In genomic region chr1:227299688-227300087, GRCh38 we compare ENCODE assay signal across 2 cellular contexts.
TF ChIP-seq lines count a peak whose summit lies in the region.

No MANE protein-coding gene starts in this region.

TF ChIP-seq in SK-N-SH, 30 proteins besides CTCF, POLR2A, EP300 and RAD21 (continued from another document):
- TF ChIP-seq USF2 (IDR thresholded peaks at IDR 0.05; ENCODE audit: borderline replicate concordance, low read depth, low read length), result no peak
- no peak for TF ChIP-seq YY1 (IDR thresholded peaks at IDR 0.05; ENCODE audit: low read depth)
- TF ChIP-seq, protein P1, sequence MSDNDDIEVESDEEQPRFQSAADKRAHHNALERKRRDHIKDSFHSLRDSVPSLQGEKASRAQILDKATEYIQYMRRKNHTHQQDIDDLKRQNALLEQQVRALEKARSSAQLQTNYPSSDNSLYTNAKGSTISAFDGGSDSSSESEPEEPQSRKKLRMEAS (IDR thresholded peaks at IDR 0.05; ENCODE audit: low read depth), result no peak
- no peak for TF ChIP-seq RXRA (IDR thresholded peaks at IDR 0.05; ENCODE audit: borderline replicate concordance, low read depth)
- no peak for TF ChIP-seq JUND (IDR thresholded peaks at IDR 0.05)
- TF ChIP-seq RCOR1 (IDR thresholded peaks at IDR 0.05; ENCODE audit: low read length), result no peak
- no peak for TF ChIP-seq POLR2AphosphoS5 (IDR thresholded peaks at IDR 0.05; ENCODE audit: low read depth, low read length)
- TF ChIP-seq TCF12 (IDR thresholded peaks at IDR 0.05), result no peak
- TF ChIP-seq, protein P2, sequence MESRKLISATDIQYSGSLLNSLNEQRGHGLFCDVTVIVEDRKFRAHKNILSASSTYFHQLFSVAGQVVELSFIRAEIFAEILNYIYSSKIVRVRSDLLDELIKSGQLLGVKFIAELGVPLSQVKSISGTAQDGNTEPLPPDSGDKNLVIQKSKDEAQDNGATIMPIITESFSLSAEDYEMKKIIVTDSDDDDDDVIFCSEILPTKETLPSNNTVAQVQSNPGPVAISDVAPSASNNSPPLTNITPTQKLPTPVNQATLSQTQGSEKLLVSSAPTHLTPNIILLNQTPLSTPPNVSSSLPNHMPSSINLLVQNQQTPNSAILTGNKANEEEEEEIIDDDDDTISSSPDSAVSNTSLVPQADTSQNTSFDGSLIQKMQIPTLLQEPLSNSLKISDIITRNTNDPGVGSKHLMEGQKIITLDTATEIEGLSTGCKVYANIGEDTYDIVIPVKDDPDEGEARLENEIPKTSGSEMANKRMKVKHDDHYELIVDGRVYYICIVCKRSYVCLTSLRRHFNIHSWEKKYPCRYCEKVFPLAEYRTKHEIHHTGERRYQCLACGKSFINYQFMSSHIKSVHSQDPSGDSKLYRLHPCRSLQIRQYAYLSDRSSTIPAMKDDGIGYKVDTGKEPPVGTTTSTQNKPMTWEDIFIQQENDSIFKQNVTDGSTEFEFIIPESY (IDR thresholded peaks at IDR 0.05; ENCODE audit: borderline replicate concordance, low read depth), result no peak
- TF ChIP-seq SIN3A (IDR thresholded peaks at IDR 0.05; ENCODE audit: borderline replicate concordance, low read depth, low read length), result no peak
- no peak for TF ChIP-seq FOSL2 (IDR thresholded peaks at IDR 0.05; ENCODE audit: borderline replicate concordance, low read depth)
- TF ChIP-seq ELF1 (IDR thresholded peaks at IDR 0.05), result no peak
- no peak for TF ChIP-seq GATA2 (CRISPR knock-in tag; IDR thresholded peaks at IDR 0.05)
- TF ChIP-seq, protein P3, sequence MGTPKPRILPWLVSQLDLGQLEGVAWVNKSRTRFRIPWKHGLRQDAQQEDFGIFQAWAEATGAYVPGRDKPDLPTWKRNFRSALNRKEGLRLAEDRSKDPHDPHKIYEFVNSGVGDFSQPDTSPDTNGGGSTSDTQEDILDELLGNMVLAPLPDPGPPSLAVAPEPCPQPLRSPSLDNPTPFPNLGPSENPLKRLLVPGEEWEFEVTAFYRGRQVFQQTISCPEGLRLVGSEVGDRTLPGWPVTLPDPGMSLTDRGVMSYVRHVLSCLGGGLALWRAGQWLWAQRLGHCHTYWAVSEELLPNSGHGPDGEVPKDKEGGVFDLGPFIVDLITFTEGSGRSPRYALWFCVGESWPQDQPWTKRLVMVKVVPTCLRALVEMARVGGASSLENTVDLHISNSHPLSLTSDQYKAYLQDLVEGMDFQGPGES (IDR thresholded peaks at IDR 0.05; ENCODE audit: low read depth, low read length), result no peak
- TF ChIP-seq FOXJ3 (CRISPR knock-in tag; IDR thresholded peaks at IDR 0.05), result no peak
TF ChIP-seq in SK-N-SH: peak in this region for 0.

TF ChIP-seq in SK-N-SH treated with all-trans-retinoic acid at 6 μM for 48 hours, 23 proteins besides CTCF, POLR2A, EP300 and RAD21 (continued from another document):
- TF ChIP-seq POU6F1 (CRISPR knock-in tag; IDR thresholded peaks at IDR 0.05; ENCODE audit: borderline replicate concordance, low read depth), result no peak
- no peak for TF ChIP-seq GLIS3 (CRISPR knock-in tag; IDR thresholded peaks at IDR 0.05)
- TF ChIP-seq, protein P4, sequence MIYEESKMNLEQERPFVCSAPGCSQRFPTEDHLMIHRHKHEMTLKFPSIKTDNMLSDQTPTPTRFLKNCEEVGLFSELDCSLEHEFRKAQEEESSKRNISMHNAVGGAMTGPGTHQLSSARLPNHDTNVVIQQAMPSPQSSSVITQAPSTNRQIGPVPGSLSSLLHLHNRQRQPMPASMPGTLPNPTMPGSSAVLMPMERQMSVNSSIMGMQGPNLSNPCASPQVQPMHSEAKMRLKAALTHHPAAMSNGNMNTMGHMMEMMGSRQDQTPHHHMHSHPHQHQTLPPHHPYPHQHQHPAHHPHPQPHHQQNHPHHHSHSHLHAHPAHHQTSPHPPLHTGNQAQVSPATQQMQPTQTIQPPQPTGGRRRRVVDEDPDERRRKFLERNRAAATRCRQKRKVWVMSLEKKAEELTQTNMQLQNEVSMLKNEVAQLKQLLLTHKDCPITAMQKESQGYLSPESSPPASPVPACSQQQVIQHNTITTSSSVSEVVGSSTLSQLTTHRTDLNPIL (CRISPR knock-in tag; IDR thresholded peaks at IDR 0.05; ENCODE audit: low read depth), result no peak
- no peak for TF ChIP-seq ZNF565 (CRISPR knock-in tag; conservative IDR thresholded peaks at IDR 0.05; ENCODE audit: low read depth)
- TF ChIP-seq ESRRG (CRISPR knock-in tag; IDR thresholded peaks at IDR 0.05), result no peak
- TF ChIP-seq RARB (CRISPR knock-in tag; IDR thresholded peaks at IDR 0.05), result no peak
- TF ChIP-seq TOX (CRISPR knock-in tag; IDR thresholded peaks at IDR 0.05; ENCODE audit: borderline replicate concordance), result no peak
- TF ChIP-seq, protein P5, sequence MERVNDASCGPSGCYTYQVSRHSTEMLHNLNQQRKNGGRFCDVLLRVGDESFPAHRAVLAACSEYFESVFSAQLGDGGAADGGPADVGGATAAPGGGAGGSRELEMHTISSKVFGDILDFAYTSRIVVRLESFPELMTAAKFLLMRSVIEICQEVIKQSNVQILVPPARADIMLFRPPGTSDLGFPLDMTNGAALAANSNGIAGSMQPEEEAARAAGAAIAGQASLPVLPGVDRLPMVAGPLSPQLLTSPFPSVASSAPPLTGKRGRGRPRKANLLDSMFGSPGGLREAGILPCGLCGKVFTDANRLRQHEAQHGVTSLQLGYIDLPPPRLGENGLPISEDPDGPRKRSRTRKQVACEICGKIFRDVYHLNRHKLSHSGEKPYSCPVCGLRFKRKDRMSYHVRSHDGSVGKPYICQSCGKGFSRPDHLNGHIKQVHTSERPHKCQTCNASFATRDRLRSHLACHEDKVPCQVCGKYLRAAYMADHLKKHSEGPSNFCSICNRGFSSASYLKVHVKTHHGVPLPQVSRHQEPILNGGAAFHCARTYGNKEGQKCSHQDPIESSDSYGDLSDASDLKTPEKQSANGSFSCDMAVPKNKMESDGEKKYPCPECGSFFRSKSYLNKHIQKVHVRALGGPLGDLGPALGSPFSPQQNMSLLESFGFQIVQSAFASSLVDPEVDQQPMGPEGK (CRISPR knock-in tag; IDR thresholded peaks at IDR 0.05; ENCODE audit: borderline replicate concordance), result no peak
- no peak for TF ChIP-seq ZC3H10 (CRISPR knock-in tag; IDR thresholded peaks at IDR 0.05)
- TF ChIP-seq ZFP3 (CRISPR knock-in tag; IDR thresholded peaks at IDR 0.05), result no peak
- no peak for TF ChIP-seq ZFP30 (CRISPR knock-in tag; IDR thresholded peaks at IDR 0.05)
